In the genomic region with DNA sequence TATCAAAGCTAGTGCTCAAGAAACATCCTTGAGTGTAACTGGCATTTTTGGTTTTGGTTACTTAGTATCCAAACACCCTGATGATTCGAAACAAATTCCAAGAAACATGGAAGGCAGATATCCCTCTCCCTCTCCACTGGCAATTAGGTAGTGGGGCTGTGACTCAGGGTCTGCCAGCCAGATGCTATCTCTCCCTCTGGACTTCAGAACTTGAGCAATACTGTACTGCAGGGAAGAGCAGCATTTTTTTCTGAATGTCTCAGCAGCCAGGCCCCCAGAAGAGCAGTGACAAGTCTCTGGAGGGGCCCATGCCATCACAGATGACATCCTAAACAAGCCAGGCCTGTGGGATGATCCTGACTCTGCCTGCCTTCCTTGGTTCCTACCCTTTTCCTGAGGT, we compare ENCODE assay signal across 20 cellular contexts.
"Had no signal": no experiment of that assay in that cellular context is flagged by ENCODE, and none has a peak within 500 bp of the region (broad histone marks: within the 10 kb centered on the region; RNA-seq: fewer than 3 reads in every experiment).

No MANE protein-coding gene starts in this region.

- H3K27ac ChIP-seq: colonic mucosa, esophagus muscularis mucosa, gastrocnemius medialis, heart right ventricle, ovary, stomach, testis, upper lobe of right lung, VCaP had no signal

- H3K9me3 ChIP-seq: colonic mucosa, esophagus muscularis mucosa, gastrocnemius medialis, heart right ventricle, ovary, stomach, testis, upper lobe of right lung had no signal

- DNase-seq: activated CD4-positive, alpha-beta memory T cell treated with anti-CD3 and anti-CD28 coated beads for 36 hours; activated CD8-positive, alpha-beta memory T cell treated with anti-CD3 and anti-CD28 coated beads, Interleukin-2, amount 10 ng/mL, durations not matched to agents 7 days and 5 days; activated naive CD4-positive, alpha-beta T cell treated with anti-CD3 and anti-CD28 coated beads, Interleukin-2, amount 50 U/mL, for 16 hours; activated T-cell treated with anti-CD3 and anti-CD28 coated beads, Interleukin-2, amount 50 U/mL, for 1 hour; amniotic stem cell; central memory CD4-positive, alpha-beta T cell; colonic mucosa; gastrocnemius medialis; heart right ventricle; ovary; stimulated activated CD4-positive, alpha-beta T cell treated with anti-CD3 and anti-CD28 coated beads, Interleukin-12 subunit alpha, Interleukin-12 subunit beta, amount 100 ng/mL, for 4 hours; stimulated activated CD4-positive, alpha-beta T cell treated with anti-CD3 and anti-CD28 coated beads, Interleukin-2, amount 100 ng/mL, for 24 hours; stomach; T-cell; testis; upper lobe of right lung had no signal

- H3K4me1 ChIP-seq: colonic mucosa, esophagus muscularis mucosa, gastrocnemius medialis, heart right ventricle, stomach, testis, upper lobe of right lung had no signal

- H3K4me3 ChIP-seq: colonic mucosa, esophagus muscularis mucosa, gastrocnemius medialis, heart right ventricle, ovary, stomach, testis, upper lobe of right lung had no signal

- FAIRE-seq: islet of Langerhans had no signal

- ATAC-seq: activated CD8-positive, alpha-beta memory T cell treated with anti-CD3 and anti-CD28 coated beads, Interleukin-2, amount 10 ng/mL, durations not matched to agents 7 days and 5 days; gastrocnemius medialis; heart right ventricle; left lobe of liver; T-cell; upper lobe of right lung had no signal

- H3K27me3 ChIP-seq: colonic mucosa, esophagus muscularis mucosa, gastrocnemius medialis, ovary, testis, upper lobe of right lung had no signal

- H3K36me3 ChIP-seq: colonic mucosa, esophagus muscularis mucosa, gastrocnemius medialis, heart right ventricle, ovary, stomach, upper lobe of right lung had no signal
